ENCODE assay signal across 25 cellular contexts in genomic region chr6:53723331-53723730, GRCh38. TPM values are rescaled to one million over a fixed set of nuclear protein-coding genes. Genes with fewer than 3 reads are reported as not detected.
"Had no signal": no experiment of that assay in that cellular context is flagged by ENCODE, and none has a peak within 500 bp of the region (broad histone marks: within the 10 kb centered on the region; RNA-seq: fewer than 3 reads in every experiment).

No MANE protein-coding gene starts in this region.

- H3K27ac ChIP-seq: colonic mucosa, dorsolateral prefrontal cortex, testis had no signal

- DNase-seq: activated B cell treated with CpG ODN at 0.5 μM for 24 hours; activated CD4-positive, alpha-beta T cell treated with anti-CD3 and anti-CD28 coated beads for 36 hours; activated CD4-positive, alpha-beta T cell treated with anti-CD3 and anti-CD28 coated beads, Interleukin-2, amount 50 U/mL, for 4 hours; activated CD8-positive, alpha-beta memory T cell treated with anti-CD3 and anti-CD28 coated beads, Interleukin-2, amount 50 U/mL, for 48 hours; activated naive CD4-positive, alpha-beta T cell treated with Interleukin-2 at 50 U/mL for 16 hours; activated naive CD8-positive, alpha-beta T cell treated with anti-CD3 and anti-CD28 coated beads, Interleukin-2, amount 10 ng/mL, durations not matched to agents 7 days and 5 days; activated T-cell treated with anti-CD3 and anti-CD28 coated beads, Interleukin-2, amount 50 U/mL, for 4 hours; amniotic stem cell; colonic mucosa; dorsolateral prefrontal cortex; effector memory CD8-positive, alpha-beta T cell; foreskin melanocyte; immature natural killer cell; naive thymus-derived CD4-positive, alpha-beta T cell; retina; stimulated activated CD4-positive, alpha-beta T cell treated with anti-CD3 and anti-CD28 coated beads, Interleukin-2, amount 100 ng/mL, for 48 hours; stimulated activated CD8-positive, alpha-beta memory T cell treated with anti-CD3 and anti-CD28 coated beads, Interleukin-4, amount 100 ng/mL, for 48 hours; stimulated activated naive CD4-positive, alpha-beta T cell; testis had no signal

- H3K36me3 Mint-ChIP-seq: activated naive CD8-positive, alpha-beta T cell treated with anti-CD3 and anti-CD28 coated beads, Interleukin-2, amount 10 ng/mL, durations not matched to agents 7 days and 5 days; immature natural killer cell; naive thymus-derived CD4-positive, alpha-beta T cell had no signal

- H3K36me3 ChIP-seq: colonic mucosa had no signal

- H3K9me3 Mint-ChIP-seq: activated B cell treated with CpG ODN at 0.5 μM for 24 hours; activated naive CD8-positive, alpha-beta T cell treated with anti-CD3 and anti-CD28 coated beads, Interleukin-2, amount 10 ng/mL, durations not matched to agents 7 days and 5 days; activated T-cell treated with anti-CD3 and anti-CD28 coated beads, Interleukin-2, amount 50 U/mL, for 4 hours; activated T-helper 2 cell treated with anti-CD3 and anti-CD28 coated beads, Interferon-gamma antibody, Interleukin-2, Interleukin-4, amounts not matched to agents 10 μg/mL and 5 μg/mL and 100 μg/mL, durations not matched to agents 14 hours and 24 hours and 36 hours; effector memory CD8-positive, alpha-beta T cell; immature natural killer cell; naive thymus-derived CD4-positive, alpha-beta T cell had no signal

- H3K4me1 ChIP-seq: colonic mucosa, testis had no signal

- H3K9me3 ChIP-seq: colonic mucosa, testis had no signal

- H3K4me3 ChIP-seq: colonic mucosa, dorsolateral prefrontal cortex, lung, testis had no signal

- H3K27ac Mint-ChIP-seq: activated B cell treated with CpG ODN at 0.5 μM for 24 hours; activated CD4-positive, alpha-beta T cell treated with anti-CD3 and anti-CD28 coated beads for 36 hours; activated naive CD8-positive, alpha-beta T cell treated with anti-CD3 and anti-CD28 coated beads, Interleukin-2, amount 10 ng/mL, durations not matched to agents 7 days and 5 days; activated T-helper 2 cell treated with anti-CD3 and anti-CD28 coated beads, Interferon-gamma antibody, Interleukin-2, Interleukin-4, amounts not matched to agents 10 μg/mL and 5 μg/mL and 100 μg/mL, durations not matched to agents 14 hours and 24 hours and 36 hours; effector memory CD8-positive, alpha-beta T cell; immature natural killer cell; naive thymus-derived CD4-positive, alpha-beta T cell had no signal

- H3K27me3 ChIP-seq: colonic mucosa, testis had no signal

- H3K4me3 Mint-ChIP-seq: activated B cell treated with CpG ODN at 0.5 μM for 24 hours; activated CD4-positive, alpha-beta T cell treated with anti-CD3 and anti-CD28 coated beads for 36 hours; activated naive CD8-positive, alpha-beta T cell treated with anti-CD3 and anti-CD28 coated beads, Interleukin-2, amount 10 ng/mL, durations not matched to agents 7 days and 5 days; activated T-cell treated with anti-CD3 and anti-CD28 coated beads, Interleukin-2, amount 50 U/mL, for 4 hours; effector memory CD8-positive, alpha-beta T cell; immature natural killer cell; naive thymus-derived CD4-positive, alpha-beta T cell; neural crest cell had no signal

- ATAC-seq: activated CD4-positive, alpha-beta T cell treated with anti-CD3 and anti-CD28 coated beads for 36 hours; activated T-cell treated with anti-CD3 and anti-CD28 coated beads, Interleukin-2, amount 50 U/mL, for 4 hours; effector memory CD8-positive, alpha-beta T cell; esophagus mucosa; left lobe of liver; naive thymus-derived CD4-positive, alpha-beta T cell had no signal

RNA-seq across cellular contexts. Expression of gene KLHL31, which starts 57.8 kb away (rescaled TPM):
- total RNA-seq: endothelial cell of umbilical vein had no signal
- polyA plus RNA-seq: immature natural killer cell; naive thymus-derived CD4-positive, alpha-beta T cell had no signal
